In genomic region chr12:31658743-31659086, GRCh38 we compare ENCODE assay signal across 8 cellular contexts. TPM values are rescaled to one million over a fixed set of nuclear protein-coding genes. Genes with fewer than 3 reads are reported as not detected.
DNase-seq lines count a peak whose midpoint lies in the region; FAIRE-seq and TF ChIP-seq lines count a peak whose summit lies in the region.

No MANE protein-coding gene starts in this region.

- no peaks in the 10 kb centered on the region for H3K9me3 Mint-ChIP-seq in activated naive CD8-positive, alpha-beta T cell treated with anti-CD3 and anti-CD28 coated beads for 36 hours

- H3K4me1 Mint-ChIP-seq in activated naive CD8-positive, alpha-beta T cell treated with anti-CD3 and anti-CD28 coated beads for 36 hours, result peaks cover 5% of the 10 kb centered on the region

- no peaks in the 10 kb centered on the region for H3K27me3 Mint-ChIP-seq in activated naive CD8-positive, alpha-beta T cell treated with anti-CD3 and anti-CD28 coated beads for 36 hours

- TF ChIP-seq CTCF in AG10803 (conservative IDR thresholded peaks at IDR 0.05; ENCODE audit: low read length) (no peak), HFF-Myc (IDR thresholded peaks at IDR 0.05; ENCODE audit: low read depth, low read length, missing control alignments) (no peak), kidney (IDR thresholded peaks at IDR 0.05; ENCODE audit: borderline replicate concordance, extremely low read depth, insufficient read depth) (no peak), tibial nerve (IDR thresholded peaks at IDR 0.05) (no peak)

- DNase-seq in AG10803 (ENCODE audit: low read depth) (no peak), HFF-Myc (ENCODE audit: extremely low read depth, low read depth) (no peak), kidney (no peak), tibial nerve (ENCODE audit: low spot score in 2 of 2) (no peak), NCI-H1048 (lab: John Stamatoyannopoulos, UW) (no peak), inferior parietal cortex (ENCODE audit: extremely low spot score) (no peak), OCI-M1 (lab: John Stamatoyannopoulos, UW) (no peak)
- DNase-seq in activated naive CD8-positive, alpha-beta T cell treated with anti-CD3 and anti-CD28 coated beads for 36 hours, result no peak

- no peak for FAIRE-seq in kidney (lab: Jason Lieb, UNC)

- H3K36me3 Mint-ChIP-seq in activated naive CD8-positive, alpha-beta T cell treated with anti-CD3 and anti-CD28 coated beads for 36 hours, result no peaks in the 10 kb centered on the region

- intact Hi-C loops in kidney (cut with DNase I), result no loop called here

- TF ChIP-seq EP300 in tibial nerve (IDR thresholded peaks at IDR 0.05), result no peak

- H3K36me3 ChIP-seq in kidney (ENCODE audit: control insufficient read depth in 1 of 2, insufficient read depth in 2 of 2, low read length in 2 of 2) (no peaks in the 10 kb centered on the region), tibial nerve (peaks cover 0 to 19% (median 0%) of the 10 kb centered on the region in 3 donors)

- 3 to 4% methylated on average over 6 of the region's 6 CpGs for WGBS in tibial nerve, 2 donors

- peak overlapping the region; percentile 64 for H3K27ac Mint-ChIP-seq in activated naive CD8-positive, alpha-beta T cell treated with anti-CD3 and anti-CD28 coated beads for 36 hours

- H3K9ac ChIP-seq in kidney (ENCODE audit: low read length in 2 of 2), result peak overlapping the region; percentile 15 to 99

- no peaks in the 10 kb centered on the region for H3K27me3 ChIP-seq in tibial nerve

- peaks cover 2 to 4% of the 10 kb centered on the region in 2 donors for H3K4me1 ChIP-seq in kidney (ENCODE audit: control insufficient read depth in 1 of 2, insufficient read depth in 1 of 2, low read depth in 1 of 2, low read length in 2 of 2)
- H3K4me1 ChIP-seq in tibial nerve, result peaks cover 0 to 15% (median 3%) of the 10 kb centered on the region in 4 donors

- H3K4me3 ChIP-seq in AG10803 (ENCODE audit: low read length) (peak overlapping the region; percentile 94), HFF-Myc (replicated peaks; ENCODE audit: low read depth, low read length) (peak overlapping the region; percentile 59), kidney (ENCODE audit: low read length in 2 of 2) (peak overlapping the region; percentile 97 to 100), tibial nerve (peak overlapping the region; percentile 63 to 73 (median 70))

- H3K9me3 ChIP-seq in kidney (ENCODE audit: control insufficient read depth in 1 of 2, low read length in 2 of 2), result no peaks in the 10 kb centered on the region
- H3K9me3 ChIP-seq in tibial nerve, result no peaks in the 10 kb centered on the region

- peak overlapping the region; percentile 95 for H3K4me3 Mint-ChIP-seq in activated naive CD8-positive, alpha-beta T cell treated with anti-CD3 and anti-CD28 coated beads for 36 hours

- H3K27ac ChIP-seq in kidney (ENCODE audit: low read depth in 2 of 2, low read length in 2 of 2), result peak overlapping the region; percentile 93 to 98
- peak overlapping the region; percentile 87 to 97 (median 94) for H3K27ac ChIP-seq in tibial nerve

- no peak for TF ChIP-seq POLR2A in tibial nerve (IDR thresholded peaks at IDR 0.05)

RNA-seq across cellular contexts. Expression of gene ETFBKMT, which starts 0.8 kb away (rescaled TPM):
- total RNA-seq in activated naive CD8-positive, alpha-beta T cell treated with anti-CD3 and anti-CD28 coated beads for 36 hours, result under 1 TPM; 0.64 to 0.99 TPM
- total RNA-seq in kidney (8.2 TPM), tibial nerve (1 to 10 TPM; 1.6 to 7.9 (median 2.9) TPM)
- polyA plus RNA-seq in kidney (ENCODE audit: insufficient read depth, low read depth, low replicate concordance), result 6.0 TPM
